Comparison of ENCODE assay signal across 20 cellular contexts in genomic region chr10:72796042-72796441, GRCh38.
A peak's percentile ranks its signal among the peaks of the same experiment; 100 is the strongest.
DNase-seq lines count a peak whose midpoint lies in the region; ATAC-seq and TF ChIP-seq lines count a peak whose summit lies in the region.
"Had no signal": no experiment of that assay in that cellular context is flagged by ENCODE, and none has a peak within 500 bp of the region (broad histone marks: within the 10 kb centered on the region; RNA-seq: fewer than 3 reads in every experiment).

No MANE protein-coding gene starts in this region.

- in situ Hi-C loops in IMR-90 (cut with MboI; ENCODE audit: low sequenced_read_pairs), result no loop called here

- peaks cover 3% of the 10 kb centered on the region for H3K9me1 ChIP-seq in IMR-90 (ENCODE audit: insufficient read depth, low read length)

- H2BK5ac ChIP-seq in IMR-90 (ENCODE audit: low read depth, low read length, poor library complexity, severe bottlenecking), result no peak overlapping the region

- no peak overlapping the region for H3K9ac ChIP-seq in IMR-90 (ENCODE audit: low read depth, low read length)
- H3K9ac ChIP-seq in adipocyte (ENCODE audit: low read length), result no peak overlapping the region

- H3K18ac ChIP-seq in IMR-90 (ENCODE audit: low read depth, low read length), result no peak overlapping the region

- POLR2A ChIA-PET in IMR-90 (lab: Charles Lee; ENCODE audit: unreplicated experiment), result no interaction called here

- DNase-seq in AG10803 (ENCODE audit: low read depth) (peak; percentile 41), IMR-90 (peak; percentile 34), adipocyte (ENCODE audit: low read depth) (peak; percentile 20), fibroblast of peridontal ligament (ENCODE audit: extremely low read depth) (peak; percentile 65)
- DNase-seq in stimulated activated naive CD4-positive, alpha-beta T cell (lab: John Stamatoyannopoulos, UW), result no peak
- DNase-seq in activated T-cell treated with anti-CD3 and anti-CD28 coated beads, Interleukin-2, amount 50 U/mL, for 1 hour, result no peak
- DNase-seq: activated naive CD4-positive, alpha-beta T cell; CD4-positive, alpha-beta T cell; cortex of kidney; DMS153; KBM-7; left colon; NCI-H1417 treated with DMSO at 0.1 percent for 48 hours; NCI-H524 treated with DMSO at 0.1 percent for 48 hours; SHP77; stimulated activated CD4-positive, alpha-beta T cell treated with anti-CD3 and anti-CD28 coated beads, Interleukin-4, amount 100 ng/mL, for 24 hours had no signal

- H4K8ac ChIP-seq in IMR-90 (ENCODE audit: low read depth in 2 of 2, low read length in 2 of 2), result no peak overlapping the region

- H2AK5ac ChIP-seq in IMR-90 (ENCODE audit: low read depth, low read length), result no peak overlapping the region

- H3K14ac ChIP-seq in IMR-90 (replicated peaks; ENCODE audit: low read depth, low read length), result no peak overlapping the region

- ATAC-seq in IMR-90 (ENCODE audit: low read depth), result no peak
- ATAC-seq in GM18861 (IDR thresholded peaks at IDR 0.05; ENCODE audit: unreplicated experiment), result no peak
- ATAC-seq in GM18505 (IDR thresholded peaks at IDR 0.05; ENCODE audit: unreplicated experiment), result no peak
- ATAC-seq: left colon had no signal

- no peak overlapping the region for H3K56ac ChIP-seq in IMR-90 (ENCODE audit: extremely low read depth, insufficient read depth, low read length)

- H3K4me1 ChIP-seq in IMR-90 (ENCODE audit: control insufficient read depth, insufficient read depth, low read length) (peaks cover 8% of the 10 kb centered on the region), adipocyte (ENCODE audit: control insufficient read depth, insufficient read depth, low read length) (peaks cover 10% of the 10 kb centered on the region)
- H3K4me1 ChIP-seq: ascending aorta had no signal

- TF ChIP-seq POLR2A in IMR-90 (IDR thresholded peaks at IDR 0.05; ENCODE audit: low read depth, low read length) (no peak), GM18505 (IDR thresholded peaks at IDR 0.05; ENCODE audit: borderline replicate concordance, extremely low read depth, insufficient read depth, insufficient read length) (no peak)

- peaks cover 6% of the 10 kb centered on the region; the same call in 1 of the 2 replicates for H4K20me1 ChIP-seq in IMR-90 (ENCODE audit: insufficient read depth, low read length)

- H2AFZ ChIP-seq in IMR-90 (replicated peaks; ENCODE audit: low read length, poor library complexity), result no peak overlapping the region

- H3K27ac ChIP-seq in IMR-90 (ENCODE audit: insufficient read depth, low read length), result no peak overlapping the region
- H3K27ac ChIP-seq: ascending aorta had no signal

- H2BK20ac ChIP-seq in IMR-90 (ENCODE audit: low read depth, low read length), result no peak overlapping the region

- CTCF ChIA-PET in IMR-90 (lab: Yijun Ruan, JAX), result no interaction called here

- no peak overlapping the region for H3K4ac ChIP-seq in IMR-90 (ENCODE audit: low read depth, low read length)

- no peak for TF ChIP-seq CTCF in AG10803 (conservative IDR thresholded peaks at IDR 0.05; ENCODE audit: low read length)
- no peak for TF ChIP-seq CTCF in IMR-90 (conservative IDR thresholded peaks at IDR 0.05; ENCODE audit: low read depth, low read length)

- dilution Hi-C loops in IMR-90 (cut with HindIII; ENCODE audit: low sequenced_read_pairs, unreplicated experiment), result no loop called here

- no peak overlapping the region for H3K4me3 ChIP-seq in AG10803 (ENCODE audit: low read length)
- no peak overlapping the region for H3K4me3 ChIP-seq in IMR-90 (ENCODE audit: insufficient read depth, low read depth, low read length)
- no peak overlapping the region for H3K4me3 ChIP-seq in adipocyte (ENCODE audit: low read length)
- H3K4me3 ChIP-seq: ascending aorta, skin epidermis had no signal

- no peak overlapping the region for H2AK9ac ChIP-seq in IMR-90 (replicated peaks; ENCODE audit: low read depth, low read length, poor library complexity)

- no peak overlapping the region for H2BK120ac ChIP-seq in IMR-90 (ENCODE audit: low read depth, low read length)

- intact Hi-C loops in IMR-90 (cut with micrococcal nuclease), result no loop called here

- no peak for TF ChIP-seq RAD21 in IMR-90 (IDR thresholded peaks at IDR 0.05; ENCODE audit: low read length)

- no peak overlapping the region for H4K91ac ChIP-seq in IMR-90 (ENCODE audit: insufficient read depth, low read depth, low read length)

- peaks cover 3% of the 10 kb centered on the region; the same call in 1 of the 2 replicates for H3K36me3 ChIP-seq in IMR-90 (ENCODE audit: control insufficient read depth, insufficient read depth, low read length)
- no peaks in the 10 kb centered on the region for H3K36me3 ChIP-seq in adipocyte (ENCODE audit: control insufficient read depth, insufficient read depth, low read length, severe bottlenecking)
- H3K36me3 ChIP-seq: ascending aorta had no signal

- H3K4me2 ChIP-seq in IMR-90 (ENCODE audit: low read depth, low read length), result no peak overlapping the region

- peaks cover 33 to 60% of the 10 kb centered on the region in 2 experiments for H3K79me1 ChIP-seq in IMR-90 (ENCODE audit: low read depth in 1 of 2, low read length in 2 of 2)

- no peak overlapping the region for H4K5ac ChIP-seq in IMR-90 (ENCODE audit: low read depth, low read length)

- 60% methylated on average over 1 of the region's 3 CpGs; no CpG with 5 or more reads in 1 of the 2 experiments for WGBS in IMR-90 (ENCODE audit: extremely low coverage in 2 of 2, insufficient read length in 1 of 2), 2 experiments

- no peaks in the 10 kb centered on the region for H3K27me3 ChIP-seq in IMR-90 (ENCODE audit: control insufficient read depth, insufficient read depth, low read length)
- no peaks in the 10 kb centered on the region for H3K27me3 ChIP-seq in adipocyte (replicated peaks; ENCODE audit: control insufficient read depth, insufficient read depth, low read length)
- H3K27me3 ChIP-seq: ascending aorta had no signal

- H2BK15ac ChIP-seq in IMR-90 (ENCODE audit: low read depth, low read length), result no peak overlapping the region

- no TSS peak for BruUV-seq in IMR-90 (replicated peaks; lab: Mats Ljungman, UMichigan)

- H3K23ac ChIP-seq in IMR-90 (ENCODE audit: low read depth, low read length), result no peak overlapping the region

- H3K9me3 ChIP-seq in IMR-90 (ENCODE audit: control insufficient read depth, insufficient read depth, low read length), result no peaks in the 10 kb centered on the region
- H3K9me3 ChIP-seq in adipocyte (ENCODE audit: control insufficient read depth, low read length), result no peaks in the 10 kb centered on the region
- H3K9me3 ChIP-seq: ascending aorta had no signal

TF ChIP-seq in IMR-90, 13 proteins besides CTCF, POLR2A, EP300 and RAD21:
- no peak for TF ChIP-seq FOS (IDR thresholded peaks at IDR 0.05; ENCODE audit: low read depth, low read length)
- TF ChIP-seq SMC3 (IDR thresholded peaks at IDR 0.05; ENCODE audit: low read depth, low read length), result no peak
- TF ChIP-seq MAZ (IDR thresholded peaks at IDR 0.05; ENCODE audit: borderline replicate concordance, low read depth, low read length), result no peak
- TF ChIP-seq CHD1 (IDR thresholded peaks at IDR 0.05; ENCODE audit: low read depth, low read length), result no peak
- TF ChIP-seq CEBPB (IDR thresholded peaks at IDR 0.05; ENCODE audit: low read depth, low read length), result no peak
- TF ChIP-seq RFX5 (IDR thresholded peaks at IDR 0.05; ENCODE audit: low read depth, low read length), result no peak
TF ChIP-seq in IMR-90: peak in this region for 0.

Comparison
In these comparisons a context has a peak if more than half of its experiments do, and no peak if none do; other contexts are left out.
1. DNase-seq: peak in AG10803 (single experiment), IMR-90 (single experiment), adipocyte (single experiment) and fibroblast of peridontal ligament (single experiment); none in stimulated activated naive CD4-positive, alpha-beta T cell (0 of 6) and activated T-cell treated with anti-CD3 and anti-CD28 coated beads, Interleukin-2, amount 50 U/mL, for 1 hour (single experiment).